1 cellular context compared by ENCODE assay signal in genomic region chr15:73564255-73564654, GRCh38.
TF ChIP-seq lines count a peak whose summit lies in the region.

No MANE protein-coding gene starts in this region.

TF ChIP-seq in K562, 482 proteins besides CTCF, POLR2A, EP300 and RAD21 (continued from another document and continues in another):
- TF ChIP-seq, protein P1, sequence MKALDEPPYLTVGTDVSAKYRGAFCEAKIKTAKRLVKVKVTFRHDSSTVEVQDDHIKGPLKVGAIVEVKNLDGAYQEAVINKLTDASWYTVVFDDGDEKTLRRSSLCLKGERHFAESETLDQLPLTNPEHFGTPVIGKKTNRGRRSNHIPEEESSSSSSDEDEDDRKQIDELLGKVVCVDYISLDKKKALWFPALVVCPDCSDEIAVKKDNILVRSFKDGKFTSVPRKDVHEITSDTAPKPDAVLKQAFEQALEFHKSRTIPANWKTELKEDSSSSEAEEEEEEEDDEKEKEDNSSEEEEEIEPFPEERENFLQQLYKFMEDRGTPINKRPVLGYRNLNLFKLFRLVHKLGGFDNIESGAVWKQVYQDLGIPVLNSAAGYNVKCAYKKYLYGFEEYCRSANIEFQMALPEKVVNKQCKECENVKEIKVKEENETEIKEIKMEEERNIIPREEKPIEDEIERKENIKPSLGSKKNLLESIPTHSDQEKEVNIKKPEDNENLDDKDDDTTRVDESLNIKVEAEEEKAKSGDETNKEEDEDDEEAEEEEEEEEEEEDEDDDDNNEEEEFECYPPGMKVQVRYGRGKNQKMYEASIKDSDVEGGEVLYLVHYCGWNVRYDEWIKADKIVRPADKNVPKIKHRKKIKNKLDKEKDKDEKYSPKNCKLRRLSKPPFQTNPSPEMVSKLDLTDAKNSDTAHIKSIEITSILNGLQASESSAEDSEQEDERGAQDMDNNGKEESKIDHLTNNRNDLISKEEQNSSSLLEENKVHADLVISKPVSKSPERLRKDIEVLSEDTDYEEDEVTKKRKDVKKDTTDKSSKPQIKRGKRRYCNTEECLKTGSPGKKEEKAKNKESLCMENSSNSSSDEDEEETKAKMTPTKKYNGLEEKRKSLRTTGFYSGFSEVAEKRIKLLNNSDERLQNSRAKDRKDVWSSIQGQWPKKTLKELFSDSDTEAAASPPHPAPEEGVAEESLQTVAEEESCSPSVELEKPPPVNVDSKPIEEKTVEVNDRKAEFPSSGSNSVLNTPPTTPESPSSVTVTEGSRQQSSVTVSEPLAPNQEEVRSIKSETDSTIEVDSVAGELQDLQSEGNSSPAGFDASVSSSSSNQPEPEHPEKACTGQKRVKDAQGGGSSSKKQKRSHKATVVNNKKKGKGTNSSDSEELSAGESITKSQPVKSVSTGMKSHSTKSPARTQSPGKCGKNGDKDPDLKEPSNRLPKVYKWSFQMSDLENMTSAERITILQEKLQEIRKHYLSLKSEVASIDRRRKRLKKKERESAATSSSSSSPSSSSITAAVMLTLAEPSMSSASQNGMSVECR (CRISPR knock-in tag; IDR thresholded peaks at IDR 0.05): no peak
- no peak for TF ChIP-seq TSC22D4 (tag; IDR thresholded peaks at IDR 0.05)
- no peak for TF ChIP-seq E2F8 (IDR thresholded peaks at IDR 0.05; ENCODE audit: low read depth, partially characterized antibody)
- no peak for TF ChIP-seq FOXJ3 (CRISPR knock-in tag; IDR thresholded peaks at IDR 0.05)
- no peak for TF ChIP-seq XRCC4 (IDR thresholded peaks at IDR 0.05; ENCODE audit: extremely low read depth, insufficient read depth, insufficient read length)
- no peak for TF ChIP-seq ZFPM2 (CRISPR knock-in tag; IDR thresholded peaks at IDR 0.05)
- TF ChIP-seq, protein P2, sequence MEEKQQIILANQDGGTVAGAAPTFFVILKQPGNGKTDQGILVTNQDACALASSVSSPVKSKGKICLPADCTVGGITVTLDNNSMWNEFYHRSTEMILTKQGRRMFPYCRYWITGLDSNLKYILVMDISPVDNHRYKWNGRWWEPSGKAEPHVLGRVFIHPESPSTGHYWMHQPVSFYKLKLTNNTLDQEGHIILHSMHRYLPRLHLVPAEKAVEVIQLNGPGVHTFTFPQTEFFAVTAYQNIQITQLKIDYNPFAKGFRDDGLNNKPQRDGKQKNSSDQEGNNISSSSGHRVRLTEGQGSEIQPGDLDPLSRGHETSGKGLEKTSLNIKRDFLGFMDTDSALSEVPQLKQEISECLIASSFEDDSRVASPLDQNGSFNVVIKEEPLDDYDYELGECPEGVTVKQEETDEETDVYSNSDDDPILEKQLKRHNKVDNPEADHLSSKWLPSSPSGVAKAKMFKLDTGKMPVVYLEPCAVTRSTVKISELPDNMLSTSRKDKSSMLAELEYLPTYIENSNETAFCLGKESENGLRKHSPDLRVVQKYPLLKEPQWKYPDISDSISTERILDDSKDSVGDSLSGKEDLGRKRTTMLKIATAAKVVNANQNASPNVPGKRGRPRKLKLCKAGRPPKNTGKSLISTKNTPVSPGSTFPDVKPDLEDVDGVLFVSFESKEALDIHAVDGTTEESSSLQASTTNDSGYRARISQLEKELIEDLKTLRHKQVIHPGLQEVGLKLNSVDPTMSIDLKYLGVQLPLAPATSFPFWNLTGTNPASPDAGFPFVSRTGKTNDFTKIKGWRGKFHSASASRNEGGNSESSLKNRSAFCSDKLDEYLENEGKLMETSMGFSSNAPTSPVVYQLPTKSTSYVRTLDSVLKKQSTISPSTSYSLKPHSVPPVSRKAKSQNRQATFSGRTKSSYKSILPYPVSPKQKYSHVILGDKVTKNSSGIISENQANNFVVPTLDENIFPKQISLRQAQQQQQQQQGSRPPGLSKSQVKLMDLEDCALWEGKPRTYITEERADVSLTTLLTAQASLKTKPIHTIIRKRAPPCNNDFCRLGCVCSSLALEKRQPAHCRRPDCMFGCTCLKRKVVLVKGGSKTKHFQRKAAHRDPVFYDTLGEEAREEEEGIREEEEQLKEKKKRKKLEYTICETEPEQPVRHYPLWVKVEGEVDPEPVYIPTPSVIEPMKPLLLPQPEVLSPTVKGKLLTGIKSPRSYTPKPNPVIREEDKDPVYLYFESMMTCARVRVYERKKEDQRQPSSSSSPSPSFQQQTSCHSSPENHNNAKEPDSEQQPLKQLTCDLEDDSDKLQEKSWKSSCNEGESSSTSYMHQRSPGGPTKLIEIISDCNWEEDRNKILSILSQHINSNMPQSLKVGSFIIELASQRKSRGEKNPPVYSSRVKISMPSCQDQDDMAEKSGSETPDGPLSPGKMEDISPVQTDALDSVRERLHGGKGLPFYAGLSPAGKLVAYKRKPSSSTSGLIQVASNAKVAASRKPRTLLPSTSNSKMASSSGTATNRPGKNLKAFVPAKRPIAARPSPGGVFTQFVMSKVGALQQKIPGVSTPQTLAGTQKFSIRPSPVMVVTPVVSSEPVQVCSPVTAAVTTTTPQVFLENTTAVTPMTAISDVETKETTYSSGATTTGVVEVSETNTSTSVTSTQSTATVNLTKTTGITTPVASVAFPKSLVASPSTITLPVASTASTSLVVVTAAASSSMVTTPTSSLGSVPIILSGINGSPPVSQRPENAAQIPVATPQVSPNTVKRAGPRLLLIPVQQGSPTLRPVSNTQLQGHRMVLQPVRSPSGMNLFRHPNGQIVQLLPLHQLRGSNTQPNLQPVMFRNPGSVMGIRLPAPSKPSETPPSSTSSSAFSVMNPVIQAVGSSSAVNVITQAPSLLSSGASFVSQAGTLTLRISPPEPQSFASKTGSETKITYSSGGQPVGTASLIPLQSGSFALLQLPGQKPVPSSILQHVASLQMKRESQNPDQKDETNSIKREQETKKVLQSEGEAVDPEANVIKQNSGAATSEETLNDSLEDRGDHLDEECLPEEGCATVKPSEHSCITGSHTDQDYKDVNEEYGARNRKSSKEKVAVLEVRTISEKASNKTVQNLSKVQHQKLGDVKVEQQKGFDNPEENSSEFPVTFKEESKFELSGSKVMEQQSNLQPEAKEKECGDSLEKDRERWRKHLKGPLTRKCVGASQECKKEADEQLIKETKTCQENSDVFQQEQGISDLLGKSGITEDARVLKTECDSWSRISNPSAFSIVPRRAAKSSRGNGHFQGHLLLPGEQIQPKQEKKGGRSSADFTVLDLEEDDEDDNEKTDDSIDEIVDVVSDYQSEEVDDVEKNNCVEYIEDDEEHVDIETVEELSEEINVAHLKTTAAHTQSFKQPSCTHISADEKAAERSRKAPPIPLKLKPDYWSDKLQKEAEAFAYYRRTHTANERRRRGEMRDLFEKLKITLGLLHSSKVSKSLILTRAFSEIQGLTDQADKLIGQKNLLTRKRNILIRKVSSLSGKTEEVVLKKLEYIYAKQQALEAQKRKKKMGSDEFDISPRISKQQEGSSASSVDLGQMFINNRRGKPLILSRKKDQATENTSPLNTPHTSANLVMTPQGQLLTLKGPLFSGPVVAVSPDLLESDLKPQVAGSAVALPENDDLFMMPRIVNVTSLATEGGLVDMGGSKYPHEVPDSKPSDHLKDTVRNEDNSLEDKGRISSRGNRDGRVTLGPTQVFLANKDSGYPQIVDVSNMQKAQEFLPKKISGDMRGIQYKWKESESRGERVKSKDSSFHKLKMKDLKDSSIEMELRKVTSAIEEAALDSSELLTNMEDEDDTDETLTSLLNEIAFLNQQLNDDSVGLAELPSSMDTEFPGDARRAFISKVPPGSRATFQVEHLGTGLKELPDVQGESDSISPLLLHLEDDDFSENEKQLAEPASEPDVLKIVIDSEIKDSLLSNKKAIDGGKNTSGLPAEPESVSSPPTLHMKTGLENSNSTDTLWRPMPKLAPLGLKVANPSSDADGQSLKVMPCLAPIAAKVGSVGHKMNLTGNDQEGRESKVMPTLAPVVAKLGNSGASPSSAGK (IDR thresholded peaks at IDR 0.05): peak; percentile 66
- TF ChIP-seq BACH1 (tag; IDR thresholded peaks at IDR 0.05): no peak
- TF ChIP-seq ZFP91 (CRISPR knock-in tag; IDR thresholded peaks at IDR 0.05): no peak
- TF ChIP-seq ZNF121 (CRISPR knock-in tag; conservative IDR thresholded peaks at IDR 0.05): no peak
- no peak for TF ChIP-seq TRIM24 (IDR thresholded peaks at IDR 0.05)
- no peak for TF ChIP-seq NR3C1 (CRISPR knock-in tag; IDR thresholded peaks at IDR 0.05)
- no peak for TF ChIP-seq ZNF507 (tag; conservative IDR thresholded peaks at IDR 0.05)
- no peak for TF ChIP-seq ZNF830 (CRISPR knock-in tag; IDR thresholded peaks at IDR 0.05)
- no peak for TF ChIP-seq ZBTB1 (CRISPR knock-in tag; IDR thresholded peaks at IDR 0.05; ENCODE audit: borderline replicate concordance, low read depth)
- no peak for TF ChIP-seq ZNF589 (CRISPR knock-in tag; IDR thresholded peaks at IDR 0.05; ENCODE audit: low read depth)
- no peak for TF ChIP-seq KDM1A (IDR thresholded peaks at IDR 0.05)
- TF ChIP-seq ARID2 (IDR thresholded peaks at IDR 0.05): no peak
- no peak for TF ChIP-seq FOXA3 (CRISPR knock-in tag; conservative IDR thresholded peaks at IDR 0.05 in 1 of 2, IDR thresholded peaks at IDR 0.05 in 1 of 2)
- no peak for TF ChIP-seq TRIM25 (IDR thresholded peaks at IDR 0.05; ENCODE audit: borderline replicate concordance)
- TF ChIP-seq CAMTA2 (CRISPR knock-in tag; conservative IDR thresholded peaks at IDR 0.05): no peak
- TF ChIP-seq, protein P3, sequence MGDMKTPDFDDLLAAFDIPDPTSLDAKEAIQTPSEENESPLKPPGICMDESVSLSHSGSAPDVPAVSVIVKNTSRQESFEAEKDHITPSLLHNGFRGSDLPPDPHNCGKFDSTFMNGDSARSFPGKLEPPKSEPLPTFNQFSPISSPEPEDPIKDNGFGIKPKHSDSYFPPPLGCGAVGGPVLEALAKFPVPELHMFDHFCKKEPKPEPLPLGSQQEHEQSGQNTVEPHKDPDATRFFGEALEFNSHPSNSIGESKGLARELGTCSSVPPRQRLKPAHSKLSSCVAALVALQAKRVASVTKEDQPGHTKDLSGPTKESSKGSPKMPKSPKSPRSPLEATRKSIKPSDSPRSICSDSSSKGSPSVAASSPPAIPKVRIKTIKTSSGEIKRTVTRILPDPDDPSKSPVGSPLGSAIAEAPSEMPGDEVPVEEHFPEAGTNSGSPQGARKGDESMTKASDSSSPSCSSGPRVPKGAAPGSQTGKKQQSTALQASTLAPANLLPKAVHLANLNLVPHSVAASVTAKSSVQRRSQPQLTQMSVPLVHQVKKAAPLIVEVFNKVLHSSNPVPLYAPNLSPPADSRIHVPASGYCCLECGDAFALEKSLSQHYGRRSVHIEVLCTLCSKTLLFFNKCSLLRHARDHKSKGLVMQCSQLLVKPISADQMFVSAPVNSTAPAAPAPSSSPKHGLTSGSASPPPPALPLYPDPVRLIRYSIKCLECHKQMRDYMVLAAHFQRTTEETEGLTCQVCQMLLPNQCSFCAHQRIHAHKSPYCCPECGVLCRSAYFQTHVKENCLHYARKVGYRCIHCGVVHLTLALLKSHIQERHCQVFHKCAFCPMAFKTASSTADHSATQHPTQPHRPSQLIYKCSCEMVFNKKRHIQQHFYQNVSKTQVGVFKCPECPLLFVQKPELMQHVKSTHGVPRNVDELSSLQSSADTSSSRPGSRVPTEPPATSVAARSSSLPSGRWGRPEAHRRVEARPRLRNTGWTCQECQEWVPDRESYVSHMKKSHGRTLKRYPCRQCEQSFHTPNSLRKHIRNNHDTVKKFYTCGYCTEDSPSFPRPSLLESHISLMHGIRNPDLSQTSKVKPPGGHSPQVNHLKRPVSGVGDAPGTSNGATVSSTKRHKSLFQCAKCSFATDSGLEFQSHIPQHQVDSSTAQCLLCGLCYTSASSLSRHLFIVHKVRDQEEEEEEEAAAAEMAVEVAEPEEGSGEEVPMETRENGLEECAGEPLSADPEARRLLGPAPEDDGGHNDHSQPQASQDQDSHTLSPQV (IDR thresholded peaks at IDR 0.05): peak; percentile 42; the same call in 1 of the 2 replicates
- no peak for TF ChIP-seq KLF10 (CRISPR knock-in tag; IDR thresholded peaks at IDR 0.05)
- TF ChIP-seq RBM15 (IDR thresholded peaks at IDR 0.05; ENCODE audit: insufficient read depth, low read length): no peak
- no peak for TF ChIP-seq RBFOX2 (IDR thresholded peaks at IDR 0.05; ENCODE audit: low read depth, low read length)
- TF ChIP-seq ZNF780A (CRISPR knock-in tag; IDR thresholded peaks at IDR 0.05): no peak
- TF ChIP-seq SNAPC5 (CRISPR knock-in tag; IDR thresholded peaks at IDR 0.05): no peak
- 0 out of 2 replicates have a peak, but pooled peaks have one; percentile 32 for TF ChIP-seq ZNF175 (CRISPR knock-in tag; IDR thresholded peaks at IDR 0.05; ENCODE audit: low read depth)
- no peak for TF ChIP-seq SRSF1 (IDR thresholded peaks at IDR 0.05; ENCODE audit: low read depth, low read length)
- no peak for TF ChIP-seq NFXL1 (CRISPR knock-in tag; IDR thresholded peaks at IDR 0.05)
- TF ChIP-seq SAP30 (IDR thresholded peaks at IDR 0.05; ENCODE audit: borderline replicate concordance, insufficient read depth, low read depth, low read length, poor library complexity, severe bottlenecking): no peak
